ENCODE assay signal across 29 cellular contexts in genomic region chr9:114086009-114086408, GRCh38. TPM values are rescaled to one million over a fixed set of nuclear protein-coding genes. Genes with fewer than 3 reads are reported as not detected.
"Had no signal": no experiment of that assay in that cellular context is flagged by ENCODE, and none has a peak within 500 bp of the region (broad histone marks: within the 10 kb centered on the region; RNA-seq: fewer than 3 reads in every experiment).

No MANE protein-coding gene starts in this region.

- FAIRE-seq: colon, small intestine had no signal

- DNase-seq: activated CD4-positive, alpha-beta memory T cell treated with anti-CD3 and anti-CD28 coated beads for 36 hours; activated CD4-positive, alpha-beta T cell treated with anti-CD3 and anti-CD28 coated beads, Interleukin-2, amount 10 ng/mL, durations not matched to agents 24 days and 14 days; activated CD4-positive, CD25-positive, alpha-beta regulatory T cell treated with anti-CD3 and anti-CD28 coated beads, Interleukin-2, amount 50 U/mL, for 72 hours; activated naive CD8-positive, alpha-beta T cell treated with anti-CD3 and anti-CD28 coated beads, Interleukin-2, amount 50 U/mL, for 24 hours; activated T-cell treated with anti-CD3 and anti-CD28 coated beads, Interleukin-2, amount 50 U/mL, for 4 hours; amygdala; dermis blood vessel endothelial cell; effector CD8-positive, alpha-beta T cell; erythroblast; gastrocnemius medialis; left lung; lower lobe of right lung; mesenchymal stem cell; natural killer cell; small intestine; stimulated activated CD4-positive, alpha-beta T cell treated with anti-CD3 and anti-CD28 coated beads, Interleukin-4, amount 100 ng/mL, for 24 hours; stimulated activated naive CD8-positive, alpha-beta T cell treated with anti-CD3 and anti-CD28 coated beads, Interleukin-15, amount 100 ng/mL, for 72 hours; substantia nigra; T-helper 2 cell; upper lobe of right lung had no signal

- H3K27ac ChIP-seq: gastrocnemius medialis, hepatocyte, left lung, lower lobe of right lung, right lobe of liver, upper lobe of right lung had no signal

- H3K4me1 ChIP-seq: gastrocnemius medialis, left lung, upper lobe of right lung had no signal

- H3K27me3 ChIP-seq: gastrocnemius medialis, hepatocyte, left lung, right lobe of liver, upper lobe of right lung had no signal

- H3K36me3 ChIP-seq: gastrocnemius medialis, left lung, lower lobe of right lung, right lobe of liver, upper lobe of right lung had no signal

- H3K9me3 ChIP-seq: gastrocnemius medialis, left lung, lower lobe of right lung, right lobe of liver, upper lobe of right lung had no signal

- H3K4me3 ChIP-seq: gastrocnemius medialis, hepatocyte, left lung, lower lobe of right lung, right lobe of liver, upper lobe of right lung had no signal

- ATAC-seq: activated naive CD8-positive, alpha-beta T cell treated with anti-CD3 and anti-CD28 coated beads, Interleukin-2, amount 50 U/mL, for 24 hours; activated T-cell treated with anti-CD3 and anti-CD28 coated beads, Interleukin-2, amount 50 U/mL, for 4 hours; gastrocnemius medialis; left lung; lower lobe of right lung; natural killer cell; right lobe of liver; stimulated activated effector memory CD8-positive, alpha-beta T cell treated with anti-CD3 and anti-CD28 coated beads, Interleukin-12 subunit alpha, Interleukin-12 subunit beta, amount 100 ng/mL, for 72 hours; stimulated activated naive CD8-positive, alpha-beta T cell treated with anti-CD3 and anti-CD28 coated beads, Interleukin-15, amount 100 ng/mL, for 72 hours; upper lobe of right lung had no signal

RNA-seq across cellular contexts. Expression of gene AMBP, which starts 7.9 kb away (rescaled TPM):
- total RNA-seq: activated CD4-positive, alpha-beta memory T cell treated with anti-CD3 and anti-CD28 coated beads for 36 hours; activated CD4-positive, alpha-beta T cell treated with anti-CD3 and anti-CD28 coated beads, Interleukin-2, amount 10 ng/mL, durations not matched to agents 24 days and 14 days; activated T-helper 2 cell treated with anti-CD3 and anti-CD28 coated beads, Interferon-gamma antibody, Interleukin-2, Interleukin-4, amounts not matched to agents 10 μg/mL and 5 μg/mL and 100 μg/mL, durations not matched to agents 14 hours and 24 hours and 36 hours; kidney epithelial cell; mononuclear cell; natural killer cell; omental fat pad had no signal

RNA-seq across cellular contexts. Expression of gene KIF12, which starts 13.1 kb away (rescaled TPM):
- total RNA-seq: activated CD4-positive, alpha-beta memory T cell treated with anti-CD3 and anti-CD28 coated beads for 36 hours; activated CD4-positive, alpha-beta T cell treated with anti-CD3 and anti-CD28 coated beads, Interleukin-2, amount 10 ng/mL, durations not matched to agents 24 days and 14 days; activated T-helper 2 cell treated with anti-CD3 and anti-CD28 coated beads, Interferon-gamma antibody, Interleukin-2, Interleukin-4, amounts not matched to agents 10 μg/mL and 5 μg/mL and 100 μg/mL, durations not matched to agents 14 hours and 24 hours and 36 hours; gastrocnemius medialis; mononuclear cell; natural killer cell; posterior vena cava had no signal
